1 cellular context compared by ENCODE assay signal in the genomic region with DNA sequence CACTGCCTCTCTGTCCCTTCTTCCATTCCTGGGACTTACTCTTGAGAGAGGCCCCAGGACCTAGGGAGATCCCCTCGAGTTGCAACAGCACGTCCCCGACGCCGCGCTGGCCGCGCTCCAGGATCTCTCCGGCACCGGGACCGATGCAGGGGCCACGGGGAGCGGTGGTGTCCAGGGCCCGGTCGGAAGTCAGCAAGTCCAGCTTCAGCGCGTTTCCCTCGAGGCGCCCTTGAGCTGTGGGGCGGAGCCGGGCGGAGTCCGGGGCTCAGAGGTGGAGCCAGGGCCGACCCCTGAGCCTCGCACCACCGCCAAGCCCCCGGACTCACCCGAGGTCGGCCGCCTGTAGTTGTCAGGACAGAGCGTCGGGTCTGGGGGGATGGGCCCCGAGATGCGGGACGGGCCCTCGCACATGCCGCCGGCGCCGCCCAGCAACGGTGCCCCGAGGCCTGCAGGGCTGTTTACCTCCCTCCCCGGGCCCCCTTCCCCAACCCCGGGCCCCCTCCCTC.
TF ChIP-seq lines count a peak whose summit lies in the region.

No MANE protein-coding gene starts in this region.

TF ChIP-seq in endothelial cell of umbilical vein, 7 proteins besides CTCF, POLR2A, EP300 and RAD21:
- TF ChIP-seq POLR2AphosphoS5 (IDR thresholded peaks at IDR 0.05; ENCODE audit: insufficient read depth, low read depth, low read length) (peak; percentile 0), GATA2 (IDR thresholded peaks at IDR 0.05; ENCODE audit: insufficient read depth, insufficient read length, low read depth, low read length) (no peak)
